17 cellular contexts compared by ENCODE assay signal in the genomic region with DNA sequence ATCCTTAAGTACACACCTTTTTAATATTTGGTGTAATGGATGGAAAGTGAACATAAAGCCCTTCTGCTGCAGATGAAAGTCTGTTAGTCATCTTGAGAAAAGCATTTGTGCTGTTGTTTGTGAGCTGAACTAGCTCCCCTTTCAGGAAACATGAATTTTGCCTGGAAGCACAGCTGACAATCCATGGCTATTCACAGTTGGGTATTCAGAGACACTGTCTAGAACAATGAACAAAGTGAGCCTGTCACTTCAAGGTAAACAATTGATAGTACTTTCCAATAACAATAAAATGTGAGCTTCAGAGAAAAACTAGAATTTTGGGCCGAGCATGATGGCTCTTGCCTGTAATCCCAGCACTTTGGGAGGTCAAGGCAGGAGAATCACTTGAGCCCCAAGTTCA. TPM values are rescaled to one million over a fixed set of nuclear protein-coding genes. Genes with fewer than 3 reads are reported as not detected.
DNase-seq lines count a peak whose midpoint lies in the region; ATAC-seq and TF ChIP-seq lines count a peak whose summit lies in the region.
"Had no signal": no experiment of that assay in that cellular context is flagged by ENCODE, and none has a peak within 500 bp of the region (broad histone marks: within the 10 kb centered on the region; RNA-seq: fewer than 3 reads in every experiment).

No MANE protein-coding gene starts in this region.

- H3K4me1 ChIP-seq in mesendoderm (ENCODE audit: control insufficient read depth, low read depth, low read length) (no peaks in the 10 kb centered on the region), A673 (ENCODE audit: insufficient read depth, low read length, poor library complexity, severe bottlenecking) (no peaks in the 10 kb centered on the region)
- H3K4me1 ChIP-seq: BLaER1 treated with 17β-estradiol and CSF1 and Interleukin-3, amounts not matched to agents 10 nM and 100 nM had no signal

- H3K27ac ChIP-seq in layer of hippocampus (ENCODE audit: low read depth, low read length) (peak overlapping the region; percentile 74), mesendoderm (ENCODE audit: low read depth, low read length) (no peak overlapping the region), A673 (ENCODE audit: low read depth, low read length, poor library complexity, severe bottlenecking) (no peak overlapping the region)
- H3K27ac ChIP-seq: 22Rv1; BLaER1 treated with 17β-estradiol and CSF1 and Interleukin-3, amounts not matched to agents 10 nM and 100 nM had no signal

- H3K36me3 ChIP-seq in mesendoderm (ENCODE audit: control insufficient read depth, insufficient read depth, low read length) (no peaks in the 10 kb centered on the region), A673 (ENCODE audit: insufficient read depth, low read length, poor library complexity, severe bottlenecking) (no peaks in the 10 kb centered on the region)
- H3K36me3 ChIP-seq: BLaER1 treated with 17β-estradiol and CSF1 and Interleukin-3, amounts not matched to agents 10 nM and 100 nM had no signal

- no peak for TF ChIP-seq CTCF in A673 (conservative IDR thresholded peaks at IDR 0.05; ENCODE audit: low read depth, low read length)

- H3K56ac ChIP-seq in mesendoderm (ENCODE audit: low read length), result no peak overlapping the region

- H3K9me3 ChIP-seq in A673 (ENCODE audit: low read depth, low read length, poor library complexity, severe bottlenecking), result no peaks in the 10 kb centered on the region
- H3K9me3 ChIP-seq: BLaER1 treated with 17β-estradiol and CSF1 and Interleukin-3, amounts not matched to agents 10 nM and 100 nM had no signal

- H3K23ac ChIP-seq in mesendoderm (ENCODE audit: low read length), result no peak overlapping the region

- WGBS in mesendoderm (ENCODE audit: extremely low coverage, insufficient coverage, low lambda C conversion rate), result no CpG with 5 or more reads among the region's 1 CpG

- H2AK5ac ChIP-seq in mesendoderm (ENCODE audit: low read length), result no peak overlapping the region

- H3K4me2 ChIP-seq in mesendoderm (ENCODE audit: low read length), result no peak overlapping the region
- H3K4me2 ChIP-seq: BLaER1 treated with 17β-estradiol and CSF1 and Interleukin-3, amounts not matched to agents 10 nM and 100 nM; GM23338 had no signal

- no peak overlapping the region for H2BK15ac ChIP-seq in mesendoderm (replicated peaks; ENCODE audit: low read depth)

- ATAC-seq in GM18870 (IDR thresholded peaks at IDR 0.05; ENCODE audit: unreplicated experiment), result no peak
- ATAC-seq: GM23338 had no signal

- no peak overlapping the region for H4K8ac ChIP-seq in mesendoderm (ENCODE audit: low read depth, low read length)

- BruUV-seq in A673 (replicated peaks; lab: Mats Ljungman, UMichigan), result no TSS peak

- no peak overlapping the region for H3K4ac ChIP-seq in mesendoderm (ENCODE audit: low read depth, low read length)

- H3K27me3 ChIP-seq in layer of hippocampus (ENCODE audit: control insufficient read depth, insufficient read depth, low read length) (no peaks in the 10 kb centered on the region), mesendoderm (ENCODE audit: insufficient read depth, low read length, poor library complexity) (no peaks in the 10 kb centered on the region), A673 (replicated peaks; ENCODE audit: insufficient read depth, low read depth, low read length, poor library complexity) (no peaks in the 10 kb centered on the region)

- no peak overlapping the region for H2BK120ac ChIP-seq in mesendoderm (ENCODE audit: low read depth, low read length)

- POLR2A ChIA-PET in A673 (lab: Charles Lee; ENCODE audit: low non-redundant PET), result no interaction called here

- no peak overlapping the region for H3K18ac ChIP-seq in mesendoderm (ENCODE audit: low read length)

- no peaks in the 10 kb centered on the region for H3K79me1 ChIP-seq in mesendoderm (ENCODE audit: low read length)

- intact Hi-C loops in A673 (cut with micrococcal nuclease; ENCODE audit: unreplicated experiment), result no loop called here

- DNase-seq in NCI-H345 (lab: John Stamatoyannopoulos, UW) (peak; percentile 20), NCI-H345 treated with DMSO at 0.1 percent for 48 hours (lab: John Stamatoyannopoulos, UW; ENCODE audit: unreplicated experiment) (no peak), dermis blood vessel endothelial cell (peak; percentile 22), superior temporal gyrus (ENCODE audit: extremely low spot score) (peak; percentile 82), mesendoderm (no peak), A673 (ENCODE audit: low spot score) (no peak)
- DNase-seq: AML-193; CD4-positive, CD25-positive, alpha-beta regulatory T cell; DMS79 treated with DMSO at 0.1 percent for 48 hours; EL; GDM1; H7 had no signal

- no peak overlapping the region for H4K5ac ChIP-seq in mesendoderm (ENCODE audit: low read length)

- no peak overlapping the region for H3K9ac ChIP-seq in mesendoderm (ENCODE audit: low read length)
- H3K9ac ChIP-seq: BLaER1 treated with 17β-estradiol and CSF1 and Interleukin-3, amounts not matched to agents 10 nM and 100 nM had no signal

- no peak overlapping the region for H2BK5ac ChIP-seq in mesendoderm (ENCODE audit: low read length)

- H3K4me3 ChIP-seq in mesendoderm (ENCODE audit: low read length) (no peak overlapping the region), A673 (ENCODE audit: low read depth, low read length, poor library complexity, severe bottlenecking) (no peak overlapping the region)
- H3K4me3 ChIP-seq: BLaER1 treated with 17β-estradiol and CSF1 and Interleukin-3, amounts not matched to agents 10 nM and 100 nM; GM23338 had no signal

- CTCF ChIA-PET in A673 (lab: Charles Lee), result no interaction called here

- no peaks in the 10 kb centered on the region for H3K79me2 ChIP-seq in mesendoderm (ENCODE audit: control insufficient read depth, insufficient read depth, low read length)

RNA-seq across cellular contexts. Expression of gene EFHD1, which starts 6.8 kb away (rescaled TPM):
- total RNA-seq in dermis blood vessel endothelial cell, result 0.14 and 0.17 TPM in 2 replicates
- polyA plus RNA-seq in mesendoderm (2013, experiment 1 of 2), result 3.3 TPM
- polyA plus RNA-seq in mesendoderm (2013, experiment 2 of 2), result 3.3 TPM
- total RNA-seq in A673 (2021), result 0.58 and 1.4 TPM in 2 replicates

Comparison
In these comparisons a context has a peak if more than half of its experiments do, and no peak if none do; other contexts are left out.
1. DNase-seq: peak in NCI-H345 (single experiment), dermis blood vessel endothelial cell (single experiment) and superior temporal gyrus (single experiment); none in NCI-H345 treated with DMSO at 0.1 percent for 48 hours (single experiment), mesendoderm (single experiment) and A673 (single experiment).